In the genomic region with DNA sequence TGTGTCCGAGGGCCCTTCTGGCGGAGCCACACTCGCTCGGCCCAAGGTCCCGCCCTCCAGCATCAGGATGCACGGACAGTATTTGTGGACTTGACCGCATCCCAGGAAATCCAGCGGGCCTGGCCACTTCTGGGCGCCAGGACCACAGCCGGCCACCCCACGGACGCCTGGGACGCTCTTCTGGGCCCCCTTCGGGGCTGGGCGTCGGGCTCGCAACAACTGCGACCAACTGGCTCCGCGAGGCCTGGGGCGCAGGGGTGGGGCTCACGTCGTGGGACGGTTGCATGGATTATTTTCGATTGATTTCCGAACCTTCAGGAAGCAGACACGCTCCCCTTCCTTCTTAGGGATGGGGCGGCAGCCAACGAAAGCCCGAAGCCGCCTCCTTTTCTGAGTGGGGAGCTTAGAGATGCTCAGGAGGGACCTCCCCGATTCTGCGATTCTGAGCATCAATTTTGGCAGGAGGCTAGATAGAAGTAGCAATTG, we compare ENCODE assay signal across 8 cellular contexts. TPM values are rescaled to one million over a fixed set of nuclear protein-coding genes. Genes with fewer than 3 reads are reported as not detected.
A peak's percentile ranks its signal among the peaks of the same experiment; 100 is the strongest.
DNase-seq lines count a peak whose midpoint lies in the region; ATAC-seq and TF ChIP-seq lines count a peak whose summit lies in the region.

No MANE protein-coding gene starts in this region.

- H3K4me3 ChIP-seq in mucosa of stomach (ENCODE audit: low read length) = peak overlapping the region; percentile 94
- peak overlapping the region; percentile 29 to 92 (median 76) for H3K4me3 ChIP-seq in upper lobe of left lung

- H3K4me1 ChIP-seq in mucosa of stomach (ENCODE audit: control insufficient read depth, insufficient read depth, low read length) = peaks cover 5% of the 10 kb centered on the region
- peaks cover 15 to 22% (median 21%) of the 10 kb centered on the region in 4 donors for H3K4me1 ChIP-seq in upper lobe of left lung

- H3K27me3 ChIP-seq in mucosa of stomach (ENCODE audit: control insufficient read depth, insufficient read depth, low read length) = no peaks in the 10 kb centered on the region
- H3K27me3 ChIP-seq in upper lobe of left lung = no peaks in the 10 kb centered on the region

- peak overlapping the region; percentile 94 for H3K27ac Mint-ChIP-seq in T-helper 2 cell treated with Interferon-gamma antibody and Interleukin-4, amounts not matched to agents 5 μg/mL and 100 μg/mL, for 36 hours
- peak overlapping the region; percentile 91 to 95 for H3K27ac Mint-ChIP-seq in effector memory CD8-positive, alpha-beta T cell

- 32 to 33% methylated on average over 13 to 31 of the region's 33 CpGs for WGBS in upper lobe of left lung, 2 donors

- H3K9ac ChIP-seq in mucosa of stomach (ENCODE audit: low read length) = peak overlapping the region; percentile 84

- no peak for TF ChIP-seq CTCF in upper lobe of left lung (IDR thresholded peaks at IDR 0.05)

- H3K9me3 ChIP-seq in mucosa of stomach (ENCODE audit: control insufficient read depth, low read length) (no peaks in the 10 kb centered on the region), upper lobe of left lung (no peaks in the 10 kb centered on the region)

- peak overlapping the region; percentile 96 for H3K4me3 Mint-ChIP-seq in T-helper 2 cell treated with Interferon-gamma antibody and Interleukin-4, amounts not matched to agents 5 μg/mL and 100 μg/mL, for 36 hours
- H3K4me3 Mint-ChIP-seq in effector memory CD8-positive, alpha-beta T cell = peak overlapping the region; percentile 92

- ATAC-seq in GM18517 (IDR thresholded peaks at IDR 0.05; ENCODE audit: unreplicated experiment) (peak; percentile 34), HG02884 (IDR thresholded peaks at IDR 0.05; ENCODE audit: unreplicated experiment) (peak; percentile 17), upper lobe of left lung (ENCODE audit: low FRiP score in 2 of 2) (peak; percentile 22 to 64)
- peak; percentile 10 for ATAC-seq in effector memory CD8-positive, alpha-beta T cell (replicated peaks)

- H3K9me3 Mint-ChIP-seq in T-helper 2 cell treated with Interferon-gamma antibody and Interleukin-4, amounts not matched to agents 5 μg/mL and 100 μg/mL, for 36 hours = no peaks in the 10 kb centered on the region
- no peaks in the 10 kb centered on the region for H3K9me3 Mint-ChIP-seq in effector memory CD8-positive, alpha-beta T cell

- H3K4me1 Mint-ChIP-seq in T-helper 2 cell treated with Interferon-gamma antibody and Interleukin-4, amounts not matched to agents 5 μg/mL and 100 μg/mL, for 36 hours (ENCODE audit: low read depth) = peaks cover 26% of the 10 kb centered on the region
- H3K4me1 Mint-ChIP-seq in effector memory CD8-positive, alpha-beta T cell (ENCODE audit: low read depth in 2 of 2) = peaks cover 20 to 29% of the 10 kb centered on the region in 2 donors

- TF ChIP-seq POLR2A in upper lobe of left lung (IDR thresholded peaks at IDR 0.05) = no peak

- H3K27ac ChIP-seq in upper lobe of left lung = peak overlapping the region; percentile 89 to 97 (median 95)

- H3K36me3 ChIP-seq in mucosa of stomach (ENCODE audit: control insufficient read depth, insufficient read depth, low read length) (no peaks in the 10 kb centered on the region), upper lobe of left lung (peaks cover 0 to 10% (median under 1%) of the 10 kb centered on the region in 4 donors)

- TF ChIP-seq EP300 in upper lobe of left lung (IDR thresholded peaks at IDR 0.05) = no peak

- no peak for DNase-seq in T-helper 2 cell treated with Interferon-gamma antibody and Interleukin-4, amounts not matched to agents 5 μg/mL and 100 μg/mL, for 36 hours (ENCODE audit: low spot score)
- no peak for DNase-seq in effector memory CD8-positive, alpha-beta T cell
- DNase-seq in upper lobe of left lung (peak; percentile 25 to 85), midbrain (lab: John Stamatoyannopoulos, UW) (no peak), NCI-H2029 (lab: John Stamatoyannopoulos, UW) (no peak)

- peaks cover 28% of the 10 kb centered on the region for H3K27me3 Mint-ChIP-seq in T-helper 2 cell treated with Interferon-gamma antibody and Interleukin-4, amounts not matched to agents 5 μg/mL and 100 μg/mL, for 36 hours (ENCODE audit: low read depth)
- peaks cover 23 to 29% of the 10 kb centered on the region in 2 donors for H3K27me3 Mint-ChIP-seq in effector memory CD8-positive, alpha-beta T cell

- H3K36me3 Mint-ChIP-seq in T-helper 2 cell treated with Interferon-gamma antibody and Interleukin-4, amounts not matched to agents 5 μg/mL and 100 μg/mL, for 36 hours (ENCODE audit: low read depth) = peaks cover 28% of the 10 kb centered on the region
- H3K36me3 Mint-ChIP-seq in effector memory CD8-positive, alpha-beta T cell (ENCODE audit: insufficient read depth) = peaks cover 19% of the 10 kb centered on the region

RNA-seq across cellular contexts. Expression of gene NUP58, which starts 0.5 kb away (rescaled TPM):
- total RNA-seq in upper lobe of left lung = 100 to 1,000 TPM in 2 of 6 donors, 10 to 100 TPM in 4; 68.2 to 157 (median 85.6) TPM

RNA-seq across cellular contexts. Expression of gene MTMR6, which starts 13.6 kb away (rescaled TPM):
- 10 to 100 TPM in 4 of 6 donors, 1 to 10 TPM in 2; 6.1 to 24.6 (median 18.2) TPM for total RNA-seq in upper lobe of left lung

Comparison
In these comparisons a context has a peak if more than half of its experiments do, and no peak if none do; other contexts are left out.
1. DNase-seq: peak in upper lobe of left lung (2 of 2); none in T-helper 2 cell treated with Interferon-gamma antibody and Interleukin-4, amounts not matched to agents 5 μg/mL and 100 μg/mL, for 36 hours (single experiment), effector memory CD8-positive, alpha-beta T cell (0 of 3), midbrain (single experiment) and NCI-H2029 (single experiment).
2. Peak in every context shown above with its lines, with median percentiles within 50 percentile points of each other: ATAC-seq.